9 cellular contexts compared by ENCODE assay signal in genomic region chr18:55510809-55511208, GRCh38.
DNase-seq lines count a peak whose midpoint lies in the region; ATAC-seq and TF ChIP-seq lines count a peak whose summit lies in the region.
"Had no signal": no experiment of that assay in that cellular context is flagged by ENCODE, and none has a peak within 500 bp of the region (broad histone marks: within the 10 kb centered on the region; RNA-seq: fewer than 3 reads in every experiment).

No MANE protein-coding gene starts in this region.

- no CpG with 5 or more reads among the region's 5 CpGs for WGBS in H9 (ENCODE audit: extremely low coverage, insufficient read length, low lambda C conversion rate)
- WGBS in right cardiac atrium, result 31% methylated on average over 5 of the region's 5 CpGs

- no peak overlapping the region for H3K56ac ChIP-seq in H9 (ENCODE audit: insufficient read length, low read depth, low read length)

- no peaks in the 10 kb centered on the region for H3K9me3 ChIP-seq in H9 (ENCODE audit: control insufficient read depth, low read depth, low read length)
- H3K9me3 ChIP-seq in right cardiac atrium (ENCODE audit: control insufficient read depth, low read length), result no peaks in the 10 kb centered on the region
- H3K9me3 ChIP-seq: tibial artery had no signal

- ATAC-seq in activated B cell treated with CpG ODN at 0.5 μM for 24 hours (ENCODE audit: low read depth) (peak; percentile 23), right cardiac atrium (peak; percentile 86 to 94), GM21367 (IDR thresholded peaks at IDR 0.05; ENCODE audit: unreplicated experiment) (no peak), GM21723 (IDR thresholded peaks at IDR 0.05; ENCODE audit: unreplicated experiment) (no peak)
- no peak for ATAC-seq in stimulated activated memory B cell treated with anti-CD40 and anti-IgM and Interleukin-4, amounts not matched to agents 10 μg/mL and 1 μg/mL and 100 μg/mL, for 72 hours

- no peak overlapping the region for H3K4ac ChIP-seq in H9 (ENCODE audit: low read depth, low read length)

- H3K18ac ChIP-seq in H9 (ENCODE audit: insufficient read length, low read depth, low read length), result no peak overlapping the region

- no peak overlapping the region for H3T11ph ChIP-seq in H9 (ENCODE audit: low read length)

- no peak overlapping the region for H2BK12ac ChIP-seq in H9 (ENCODE audit: insufficient read length, low read depth, low read length)

- no peaks in the 10 kb centered on the region for H4K20me1 ChIP-seq in H9 (ENCODE audit: control insufficient read depth, insufficient read depth, insufficient read length)

- no peaks in the 10 kb centered on the region for H3K27me3 Mint-ChIP-seq in H9 (ENCODE audit: low read depth)
- H3K27me3 Mint-ChIP-seq in activated B cell treated with CpG ODN at 0.5 μM for 24 hours, result no peaks in the 10 kb centered on the region
- no peaks in the 10 kb centered on the region for H3K27me3 Mint-ChIP-seq in stimulated activated memory B cell treated with anti-CD40 and anti-IgM and Interleukin-4, amounts not matched to agents 10 μg/mL and 1 μg/mL and 100 μg/mL, for 72 hours

- H3K79me2 ChIP-seq in H9 (ENCODE audit: insufficient read depth, low read length), result peaks cover 3% of the 10 kb centered on the region; the same call in 1 of the 2 replicates

- H4K8ac ChIP-seq in H9 (replicated peaks; ENCODE audit: insufficient read length, low read depth, low read length), result no peak overlapping the region

- CTCF ChIA-PET in activated B cell treated with CpG ODN at 0.5 μM for 24 hours (lab: Charles Lee), result no interaction called here

- H3K4me3 ChIP-seq in right cardiac atrium (ENCODE audit: low read length), result peak overlapping the region; percentile 52

- H3K4me2 ChIP-seq in H9 (ENCODE audit: insufficient read depth, insufficient read length, low read length), result peak overlapping the region; percentile 28

- no peak overlapping the region for H3K14ac ChIP-seq in H9 (ENCODE audit: insufficient read depth, low read length)

- H3K36me3 Mint-ChIP-seq in H9 (ENCODE audit: insufficient read depth in 1 of 3, low read depth in 3 of 3) (no peaks in the 10 kb centered on the region), activated B cell treated with CpG ODN at 0.5 μM for 24 hours (ENCODE audit: low read depth) (no peaks in the 10 kb centered on the region)
- H3K36me3 Mint-ChIP-seq in stimulated activated memory B cell treated with anti-CD40 and anti-IgM and Interleukin-4, amounts not matched to agents 10 μg/mL and 1 μg/mL and 100 μg/mL, for 72 hours, result no peaks in the 10 kb centered on the region

- H3K27ac ChIP-seq in H9 (ENCODE audit: insufficient read length, low read depth, low read length) (peak overlapping the region; percentile 56), right cardiac atrium (ENCODE audit: low read length) (no peak overlapping the region)

- no peak overlapping the region for H2BK15ac ChIP-seq in H9 (ENCODE audit: low read depth, low read length)

- intact Hi-C loops in activated B cell treated with CpG ODN at 0.5 μM for 24 hours (cut with micrococcal nuclease) (loop anchor here (1.0 to 5.0 kb wide), 3 partner anchors 34 to 90 kb away; partner anchors contain the start of gene TCF4), right cardiac atrium (cut with DNase I) (loop anchor here in 1 of 4 donors (10.0 kb wide), 1 partner anchor 96 kb away; no protein-coding TSS in a partner anchor)

- H2BK20ac ChIP-seq in H9 (ENCODE audit: low read depth, low read length, poor library complexity, severe bottlenecking), result no peak overlapping the region

- no peak overlapping the region for H2BK5ac ChIP-seq in H9 (ENCODE audit: insufficient read length, low read length)

- no peak overlapping the region for H2BK120ac ChIP-seq in H9 (ENCODE audit: low read depth, low read length, poor library complexity, severe bottlenecking)

- H3K27ac Mint-ChIP-seq in H9, result peak overlapping the region; percentile 15 to 92 (median 76); a peak in 6 of 7 replicates
- peak overlapping the region; percentile 68 for H3K27ac Mint-ChIP-seq in activated B cell treated with CpG ODN at 0.5 μM for 24 hours
- peak overlapping the region; percentile 96 for H3K27ac Mint-ChIP-seq in stimulated activated memory B cell treated with anti-CD40 and anti-IgM and Interleukin-4, amounts not matched to agents 10 μg/mL and 1 μg/mL and 100 μg/mL, for 72 hours

- H3K4me1 ChIP-seq in H9 (ENCODE audit: insufficient read depth, low read length), result peaks cover 13% of the 10 kb centered on the region; the same call in 1 of the 2 replicates
- H3K4me1 ChIP-seq in right cardiac atrium (ENCODE audit: control insufficient read depth, insufficient read depth, low read length), result peaks cover 2% of the 10 kb centered on the region

- no peak overlapping the region for H3K23ac ChIP-seq in H9 (ENCODE audit: insufficient read length, low read depth, low read length)

- no peaks in the 10 kb centered on the region for H3K9me3 Mint-ChIP-seq in H9
- H3K9me3 Mint-ChIP-seq in activated B cell treated with CpG ODN at 0.5 μM for 24 hours, result no peaks in the 10 kb centered on the region
- no peaks in the 10 kb centered on the region for H3K9me3 Mint-ChIP-seq in stimulated activated memory B cell treated with anti-CD40 and anti-IgM and Interleukin-4, amounts not matched to agents 10 μg/mL and 1 μg/mL and 100 μg/mL, for 72 hours

- no peak for TF ChIP-seq CTCF in H9 (conservative IDR thresholded peaks at IDR 0.05)
- no peak for TF ChIP-seq CTCF in activated B cell treated with CpG ODN at 0.5 μM for 24 hours (IDR thresholded peaks at IDR 0.05)

- H3K79me1 ChIP-seq in H9 (ENCODE audit: insufficient read depth, low read depth, low read length, poor library complexity, severe bottlenecking), result no peaks in the 10 kb centered on the region

- H4K5ac ChIP-seq in H9 (ENCODE audit: insufficient read length, low read depth, low read length), result no peak overlapping the region

- no peak for DNase-seq in H9
- no peak for DNase-seq in activated B cell treated with CpG ODN at 0.5 μM for 24 hours
- DNase-seq in right cardiac atrium, result no peak
- no peak for DNase-seq in DMS153 treated with DMSO at 0.1 percent for 48 hours (lab: John Stamatoyannopoulos, UW; ENCODE audit: unreplicated experiment)
- no peak for DNase-seq in activated T-cell treated with anti-CD3 and anti-CD28 coated beads, Interleukin-2, amount 50 U/mL, for 1 hour

- H3K9ac ChIP-seq in H9 (ENCODE audit: extremely low read depth, insufficient read length, low read length), result no peak overlapping the region

- H3K4me3 Mint-ChIP-seq in H9, result peak overlapping the region in 1 of 2 experiments; percentile 18; a peak in 2 of 5 replicates
- H3K4me3 Mint-ChIP-seq in activated B cell treated with CpG ODN at 0.5 μM for 24 hours, result peak overlapping the region; percentile 61
- H3K4me3 Mint-ChIP-seq in stimulated activated memory B cell treated with anti-CD40 and anti-IgM and Interleukin-4, amounts not matched to agents 10 μg/mL and 1 μg/mL and 100 μg/mL, for 72 hours, result peak overlapping the region; percentile 69

- H3K4me1 Mint-ChIP-seq in H9, result peaks cover 24 to 26% of the 10 kb centered on the region in 2 experiments
- H3K4me1 Mint-ChIP-seq in activated B cell treated with CpG ODN at 0.5 μM for 24 hours, result peaks cover 52% of the 10 kb centered on the region
- peaks cover 36% of the 10 kb centered on the region for H3K4me1 Mint-ChIP-seq in stimulated activated memory B cell treated with anti-CD40 and anti-IgM and Interleukin-4, amounts not matched to agents 10 μg/mL and 1 μg/mL and 100 μg/mL, for 72 hours

- no peaks in the 10 kb centered on the region for H3K27me3 ChIP-seq in H9 (ENCODE audit: insufficient read depth, low read length)
- H3K27me3 ChIP-seq in right cardiac atrium (ENCODE audit: control insufficient read depth, insufficient read depth), result no peaks in the 10 kb centered on the region
- H3K27me3 ChIP-seq: tibial artery had no signal

- H4K91ac ChIP-seq in H9 (ENCODE audit: insufficient read length, low read depth, low read length), result no peak overlapping the region

- H2AK5ac ChIP-seq in H9 (ENCODE audit: insufficient read length, low read length), result no peak overlapping the region

- no peaks in the 10 kb centered on the region for H3K23me2 ChIP-seq in H9 (ENCODE audit: insufficient read length, low read depth, low read length, poor library complexity, severe bottlenecking)

- no peak overlapping the region for H2AFZ ChIP-seq in H9 (ENCODE audit: low read length)

- POLR2A ChIA-PET in activated B cell treated with CpG ODN at 0.5 μM for 24 hours (lab: Charles Lee), result interaction anchor here (0.5 to 2.0 kb wide), 8 partner anchors 14 to 566 kb away, joined by 3 to 6 read pairs (median 4); no protein-coding TSS in a partner anchor

Comparison
In these comparisons a context has a peak if more than half of its experiments do, and no peak if none do; other contexts are left out.
1. ATAC-seq: peak in activated B cell treated with CpG ODN at 0.5 μM for 24 hours (single experiment) and right cardiac atrium (2 of 2); none in stimulated activated memory B cell treated with anti-CD40 and anti-IgM and Interleukin-4, amounts not matched to agents 10 μg/mL and 1 μg/mL and 100 μg/mL, for 72 hours (single experiment), GM21367 (single experiment) and GM21723 (single experiment).
2. Peak in every context shown above with its lines, with median percentiles within 50 percentile points of each other: H3K27ac Mint-ChIP-seq.